18 cellular contexts compared by ENCODE assay signal in the genomic region with DNA sequence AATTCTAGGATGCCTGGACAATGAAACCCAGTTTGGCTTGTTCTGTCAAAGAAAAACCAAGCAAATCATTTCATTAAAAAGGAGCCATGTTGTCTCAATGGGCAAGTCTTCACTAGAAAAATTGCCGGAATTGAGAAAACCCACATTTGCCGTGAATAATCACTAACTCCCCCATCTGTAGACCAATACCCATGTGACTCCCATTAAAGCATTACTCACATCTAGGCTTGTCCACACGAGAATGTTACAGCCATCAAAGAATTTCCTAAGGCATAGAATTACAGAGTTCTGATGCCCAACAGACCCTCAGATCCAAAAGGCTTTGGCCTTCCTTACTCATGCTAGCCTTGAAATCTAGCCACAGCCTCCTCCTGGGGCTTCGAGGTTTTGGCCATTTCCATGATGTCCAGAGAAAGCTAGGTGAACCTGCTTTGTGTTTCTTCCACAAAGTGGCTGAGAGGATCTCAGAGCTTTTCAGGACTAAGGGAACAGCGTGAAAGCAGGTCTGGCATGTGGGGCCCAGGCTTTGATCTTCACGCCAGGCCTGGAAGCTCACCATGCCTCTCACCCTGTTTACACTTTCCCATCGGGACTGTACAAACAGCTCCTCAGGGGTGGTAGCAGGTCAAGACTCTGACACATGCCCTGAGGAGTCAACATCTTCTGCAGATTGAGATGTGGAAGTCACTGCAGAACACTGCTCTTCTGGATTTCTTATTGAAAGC. TPM values are rescaled to one million over a fixed set of nuclear protein-coding genes. Genes with fewer than 3 reads are reported as not detected.
DNase-seq lines count a peak whose midpoint lies in the region; ATAC-seq and TF ChIP-seq lines count a peak whose summit lies in the region.
"Had no signal": no experiment of that assay in that cellular context is flagged by ENCODE, and none has a peak within 500 bp of the region (broad histone marks: within the 10 kb centered on the region; RNA-seq: fewer than 3 reads in every experiment).

No MANE protein-coding gene starts in this region.

- intact Hi-C loops in left colon (cut with DNase I, micrococcal nuclease), result no loop called here
- intact Hi-C loops in activated naive CD4-positive, alpha-beta T cell treated with anti-CD3 and anti-CD28 coated beads for 36 hours (cut with micrococcal nuclease), result no loop called here

- peak; percentile 63 for DNase-seq in AG09319 (ENCODE audit: extremely low read depth, low read depth)
- DNase-seq in RWPE2 (ENCODE audit: low spot score), result no peak
- DNase-seq in epithelial cell of esophagus (ENCODE audit: low read depth), result peak; percentile 89
- DNase-seq in osteoblast (ENCODE audit: insufficient read length, low spot score, missing footprints), result peak; percentile 88
- no peak for DNase-seq in left colon
- no peak for DNase-seq in activated naive CD4-positive, alpha-beta T cell treated with anti-CD3 and anti-CD28 coated beads for 36 hours
- DNase-seq in SIG-M5 (lab: John Stamatoyannopoulos, UW), result no peak
- DNase-seq: activated CD4-positive, alpha-beta T cell treated with anti-CD3 and anti-CD28 coated beads, Interleukin-2, amount 50 U/mL, for 48 hours; brain microvascular endothelial cell; effector CD8-positive, alpha-beta T cell; HCEC 1CT; naive thymus-derived CD8-positive, alpha-beta T cell; NCI-H2107; sigmoid colon; stimulated activated naive CD4-positive, alpha-beta T cell had no signal

- no peak overlapping the region for H3K4me3 Mint-ChIP-seq in activated naive CD4-positive, alpha-beta T cell treated with anti-CD3 and anti-CD28 coated beads for 36 hours

- no peaks in the 10 kb centered on the region for H3K36me3 Mint-ChIP-seq in activated naive CD4-positive, alpha-beta T cell treated with anti-CD3 and anti-CD28 coated beads for 36 hours (ENCODE audit: low read depth)

- H3K4me3 ChIP-seq in RWPE2 (ENCODE audit: severe bottlenecking), result no peak overlapping the region
- no peak overlapping the region for H3K4me3 ChIP-seq in epithelial cell of esophagus (ENCODE audit: low read length)
- no peak overlapping the region for H3K4me3 ChIP-seq in osteoblast (ENCODE audit: insufficient read depth, low read length)
- H3K4me3 ChIP-seq: sigmoid colon had no signal

- TF ChIP-seq CTCF in AG09319 (IDR thresholded peaks at IDR 0.05; ENCODE audit: low read depth, low read length) (no peak), RWPE2 (IDR thresholded peaks at IDR 0.05; ENCODE audit: poor library complexity, severe bottlenecking) (no peak), epithelial cell of esophagus (IDR thresholded peaks at IDR 0.05; ENCODE audit: insufficient read depth, low read depth, low read length, missing control alignments) (no peak), osteoblast (IDR thresholded peaks at IDR 0.05; ENCODE audit: extremely low read depth, low read depth, low read length) (no peak)

- H3K27me3 Mint-ChIP-seq in activated naive CD4-positive, alpha-beta T cell treated with anti-CD3 and anti-CD28 coated beads for 36 hours (ENCODE audit: low read depth), result no peaks in the 10 kb centered on the region
- H3K27me3 Mint-ChIP-seq: naive thymus-derived CD8-positive, alpha-beta T cell had no signal

- H3K4me1 ChIP-seq in RWPE2 (ENCODE audit: insufficient read depth, poor library complexity, severe bottlenecking), result peaks cover 37% of the 10 kb centered on the region
- H3K4me1 ChIP-seq in osteoblast (ENCODE audit: insufficient read depth, low read length), result peaks cover 39% of the 10 kb centered on the region

- H3K27ac Mint-ChIP-seq in activated naive CD4-positive, alpha-beta T cell treated with anti-CD3 and anti-CD28 coated beads for 36 hours, result no peak overlapping the region

- H3K36me3 ChIP-seq in RWPE2 (ENCODE audit: low read depth) (no peaks in the 10 kb centered on the region), osteoblast (ENCODE audit: insufficient read depth, low read length) (no peaks in the 10 kb centered on the region)
- H3K36me3 ChIP-seq: brain microvascular endothelial cell, sigmoid colon had no signal

- peaks cover 27% of the 10 kb centered on the region for H3K4me1 Mint-ChIP-seq in activated naive CD4-positive, alpha-beta T cell treated with anti-CD3 and anti-CD28 coated beads for 36 hours (ENCODE audit: low read depth)

- H4K20me1 ChIP-seq in osteoblast (ENCODE audit: insufficient read depth, low read length), result no peaks in the 10 kb centered on the region

- H3K79me2 ChIP-seq in osteoblast (ENCODE audit: insufficient read depth, low read length), result no peaks in the 10 kb centered on the region

- ATAC-seq in RWPE2 (ENCODE audit: low read depth), result peak; percentile 83
- ATAC-seq in left colon, result no peak
- ATAC-seq in GM18907 (IDR thresholded peaks at IDR 0.05; ENCODE audit: unreplicated experiment), result no peak
- ATAC-seq: Right ventricle myocardium inferior had no signal

- H3K9me3 ChIP-seq in RWPE2 (ENCODE audit: severe bottlenecking) (no peaks in the 10 kb centered on the region), osteoblast (ENCODE audit: low read depth, low read length) (no peaks in the 10 kb centered on the region)
- H3K9me3 ChIP-seq: sigmoid colon had no signal

- CTCF ChIA-PET in activated naive CD4-positive, alpha-beta T cell treated with anti-CD3 and anti-CD28 coated beads for 36 hours (lab: Charles Lee), result interaction anchor here (0.6 to 4.2 kb wide), 4 partner anchors 15 to 124 kb away, joined by 3 to 21 read pairs (median 4); no protein-coding TSS in a partner anchor

- H3K27me3 ChIP-seq in RWPE2 (ENCODE audit: insufficient read depth, poor library complexity, severe bottlenecking), result no peaks in the 10 kb centered on the region
- H3K27me3 ChIP-seq in osteoblast (ENCODE audit: insufficient read depth, low read length), result no peaks in the 10 kb centered on the region
- H3K27me3 ChIP-seq: brain microvascular endothelial cell, sigmoid colon had no signal

- no peaks in the 10 kb centered on the region for H3K9me3 Mint-ChIP-seq in activated naive CD4-positive, alpha-beta T cell treated with anti-CD3 and anti-CD28 coated beads for 36 hours
- H3K9me3 Mint-ChIP-seq: naive thymus-derived CD8-positive, alpha-beta T cell had no signal

- H2AFZ ChIP-seq in osteoblast (ENCODE audit: low read length), result peak overlapping the region; percentile 78

- peak overlapping the region; percentile 34 for H3K4me2 ChIP-seq in osteoblast (ENCODE audit: insufficient read depth, low read length)

- H3K27ac ChIP-seq in RWPE2 (ENCODE audit: poor library complexity, severe bottlenecking) (peak overlapping the region; percentile 87), osteoblast (ENCODE audit: low read depth, low read length) (peak overlapping the region; percentile 77)
- H3K27ac ChIP-seq: brain microvascular endothelial cell, HL-60, sigmoid colon had no signal

RNA-seq across cellular contexts. Expression of gene SLC7A8, which starts 12.0 kb away (rescaled TPM):
- total RNA-seq in osteoblast, result 4.3 and 10.9 TPM in 2 replicates
- 10 to 100 TPM; 18.2 to 33.6 TPM for total RNA-seq in left colon
- total RNA-seq in activated naive CD4-positive, alpha-beta T cell treated with anti-CD3 and anti-CD28 coated beads for 36 hours, result 1 to 10 TPM in 1 of 2 experiments, under 1 TPM in 1; 0.79 to 1.1 TPM

RNA-seq across cellular contexts. Expression of gene CEBPE, which starts 52.4 kb away (rescaled TPM):
- total RNA-seq in osteoblast (not detected in 2 replicates), left colon (not detected)
- total RNA-seq in activated naive CD4-positive, alpha-beta T cell treated with anti-CD3 and anti-CD28 coated beads for 36 hours, result under 1 TPM; 0.37 to 0.43 TPM
- total RNA-seq: Right ventricle myocardium inferior had no signal

Comparison
In these comparisons a context has a peak if more than half of its experiments do, and no peak if none do; other contexts are left out.
1. DNase-seq: peak in AG09319 (single experiment), epithelial cell of esophagus (single experiment) and osteoblast (single experiment); none in RWPE2 (single experiment), left colon (0 of 2), activated naive CD4-positive, alpha-beta T cell treated with anti-CD3 and anti-CD28 coated beads for 36 hours (single experiment) and SIG-M5 (single experiment).